26 cellular contexts compared by ENCODE assay signal in the genomic region with DNA sequence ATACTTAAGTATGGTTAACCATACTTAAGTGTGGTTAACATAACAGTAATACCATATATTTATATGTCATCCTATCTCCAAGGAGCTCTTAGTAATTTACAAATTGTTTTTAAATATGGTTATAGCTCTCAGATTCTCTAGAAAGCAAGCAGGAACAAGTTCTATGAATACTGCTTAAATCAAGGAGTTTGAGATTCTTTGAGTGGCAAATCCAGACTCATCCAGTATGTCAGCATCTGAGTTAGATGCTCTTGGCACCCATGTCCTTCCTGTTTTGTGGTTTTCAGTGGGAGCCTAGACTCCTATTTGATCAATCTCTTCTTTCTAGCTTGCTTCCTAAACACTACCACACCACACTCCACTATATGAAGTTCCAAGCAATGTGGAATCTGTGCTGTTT.
"Had no signal": no experiment of that assay in that cellular context is flagged by ENCODE, and none has a peak within 500 bp of the region (broad histone marks: within the 10 kb centered on the region; RNA-seq: fewer than 3 reads in every experiment).

No MANE protein-coding gene starts in this region.

- H3K4me1 ChIP-seq: left ventricle myocardium inferior, pancreas, prostate gland, suprapubic skin, tibial artery, upper lobe of right lung, vagina had no signal

- FAIRE-seq: islet of Langerhans, pancreas had no signal

- H3K4me1 Mint-ChIP-seq: immature natural killer cell; memory B cell; naive thymus-derived CD8-positive, alpha-beta T cell; nephron; neural crest cell; stimulated activated effector memory CD8-positive, alpha-beta T cell treated with anti-CD3 and anti-CD28 coated beads, Interleukin-12 subunit alpha, Interleukin-12 subunit beta, amount 100 ng/mL, for 72 hours had no signal

- DNase-seq: hypothalamus; immature natural killer cell; left ventricle myocardium inferior; naive thymus-derived CD8-positive, alpha-beta T cell; nucleus accumbens; pancreas; posterior cingulate gyrus; retina; right cardiac atrium; stimulated activated CD4-positive, alpha-beta T cell treated with anti-CD3 and anti-CD28 coated beads, Interleukin-4, amount 100 ng/mL, for 24 hours; stimulated activated naive CD4-positive, alpha-beta T cell; tibial artery; trophoblast cell; upper lobe of right lung had no signal

- H3K36me3 Mint-ChIP-seq: memory B cell; stimulated activated effector memory CD8-positive, alpha-beta T cell treated with anti-CD3 and anti-CD28 coated beads, Interleukin-12 subunit alpha, Interleukin-12 subunit beta, amount 100 ng/mL, for 72 hours had no signal

- H3K36me3 ChIP-seq: left ventricle myocardium inferior, pancreas, prostate gland, suprapubic skin, thoracic aorta, upper lobe of right lung, vagina had no signal

- H3K27ac ChIP-seq: left ventricle myocardium inferior, pancreas, prostate gland, skin epidermis, suprapubic skin, thoracic aorta, tibial artery, upper lobe of right lung, vagina had no signal

- H3K27me3 ChIP-seq: pancreas, upper lobe of right lung, vagina had no signal

- H3K9me3 ChIP-seq: pancreas, prostate gland, upper lobe of right lung, vagina had no signal

- H3K27ac Mint-ChIP-seq: immature natural killer cell; memory B cell; naive thymus-derived CD8-positive, alpha-beta T cell; nephron; stimulated activated effector memory CD8-positive, alpha-beta T cell treated with anti-CD3 and anti-CD28 coated beads, Interleukin-12 subunit alpha, Interleukin-12 subunit beta, amount 100 ng/mL, for 72 hours; stimulated activated naive CD8-positive, alpha-beta T cell treated with anti-CD3 and anti-CD28 coated beads, Interleukin-15, Interleukin-2, amounts not matched to agents 100 ng/mL and 50 ng/mL, for 24 hours had no signal

- H3K4me3 Mint-ChIP-seq: immature natural killer cell; memory B cell; naive thymus-derived CD8-positive, alpha-beta T cell; nephron; neural crest cell; stimulated activated effector memory CD8-positive, alpha-beta T cell treated with anti-CD3 and anti-CD28 coated beads, Interleukin-12 subunit alpha, Interleukin-12 subunit beta, amount 100 ng/mL, for 72 hours; stimulated activated naive CD8-positive, alpha-beta T cell treated with anti-CD3 and anti-CD28 coated beads, Interleukin-15, Interleukin-2, amounts not matched to agents 100 ng/mL and 50 ng/mL, for 24 hours had no signal

- H3K4me3 ChIP-seq: left ventricle myocardium inferior, lung, pancreas, prostate gland, skin epidermis, suprapubic skin, thoracic aorta, tibial artery, upper lobe of right lung, vagina had no signal

- H3K27me3 Mint-ChIP-seq: memory B cell; stimulated activated naive CD8-positive, alpha-beta T cell treated with anti-CD3 and anti-CD28 coated beads, Interleukin-15, Interleukin-2, amounts not matched to agents 100 ng/mL and 50 ng/mL, for 24 hours had no signal
